Comparison of ENCODE assay signal across 16 cellular contexts in genomic region chr5:152058267-152058666, GRCh38.
DNase-seq lines count a peak whose midpoint lies in the region; ATAC-seq and TF ChIP-seq lines count a peak whose summit lies in the region.
"Had no signal": no experiment of that assay in that cellular context is flagged by ENCODE, and none has a peak within 500 bp of the region (broad histone marks: within the 10 kb centered on the region; RNA-seq: fewer than 3 reads in every experiment).

No MANE protein-coding gene starts in this region.

- DNase-seq in Right ventricle myocardium superior (peak; percentile 53), cardiac septum (ENCODE audit: low spot score) (no peak), right cardiac atrium (peak; percentile 9 to 60 (median 44)), testis (peak; percentile 72), hypothalamus (lab: John Stamatoyannopoulos, UW) (no peak), T-helper 17 cell (no peak)
- no peak for DNase-seq in activated naive CD4-positive, alpha-beta T cell treated with Interleukin-2 at 50 U/mL for 16 hours
- DNase-seq: 8988T; CD4-positive, alpha-beta memory T cell; DMS153; DMS79; GDM1; GM23248 had no signal

- ATAC-seq in Right ventricle myocardium superior (ENCODE audit: poor library complexity) (peak; percentile 91), right cardiac atrium (peak; percentile 48 to 61), T-helper 17 cell (no peak)

- no peak overlapping the region for H3K4me3 Mint-ChIP-seq in T-helper 17 cell
- H3K4me3 Mint-ChIP-seq: CD14-positive monocyte; CD4-positive, alpha-beta memory T cell had no signal

- no peak overlapping the region for H3K27ac ChIP-seq in right cardiac atrium (ENCODE audit: low read length)
- no peak overlapping the region for H3K27ac ChIP-seq in testis
- H3K27ac ChIP-seq: BLaER1, GM23248 had no signal

- TF ChIP-seq CTCF in testis (IDR thresholded peaks at IDR 0.05), result no peak

- H3K9me3 ChIP-seq in right cardiac atrium (ENCODE audit: control insufficient read depth, low read length) (no peaks in the 10 kb centered on the region), testis (no peaks in the 10 kb centered on the region), T-helper 17 cell (ENCODE audit: control insufficient read depth, low read length, poor library complexity, severe bottlenecking) (no peaks in the 10 kb centered on the region)
- H3K9me3 ChIP-seq: BLaER1, HAP-1 had no signal

- H3K36me3 ChIP-seq in testis (ENCODE audit: low read depth, missing control alignments), result no peaks in the 10 kb centered on the region
- H3K36me3 ChIP-seq: BLaER1, HAP-1 had no signal

- intact Hi-C loops in Right ventricle myocardium superior (cut with DNase I) (no loop called here), cardiac septum (cut with DNase I) (no loop called here), right cardiac atrium (cut with DNase I) (no loop called here), testis (cut with DNase I; ENCODE audit: low total_unique reads) (no loop called here)

- H3K27ac Mint-ChIP-seq in T-helper 17 cell, result no peak overlapping the region
- H3K27ac Mint-ChIP-seq: CD14-positive monocyte; CD4-positive, alpha-beta memory T cell had no signal

- WGBS in right cardiac atrium, result 63% methylated on average over 6 of the region's 6 CpGs
- WGBS in testis, 2 donors, result 87 to 88% methylated on average over 6 of the region's 6 CpGs

- H3K4me3 ChIP-seq in right cardiac atrium (ENCODE audit: low read length), result no peak overlapping the region
- H3K4me3 ChIP-seq in testis, result no peak overlapping the region
- H3K4me3 ChIP-seq: BLaER1, GM23248, HAP-1 had no signal

- TF ChIP-seq POLR2A in testis (IDR thresholded peaks at IDR 0.05), result no peak

- H3K36me3 Mint-ChIP-seq in T-helper 17 cell (ENCODE audit: low read depth), result no peaks in the 10 kb centered on the region
- H3K36me3 Mint-ChIP-seq: CD14-positive monocyte had no signal

- H3K4me1 Mint-ChIP-seq in T-helper 17 cell, result no peaks in the 10 kb centered on the region
- H3K4me1 Mint-ChIP-seq: CD14-positive monocyte had no signal

- H3K4me1 ChIP-seq in right cardiac atrium (ENCODE audit: control insufficient read depth, insufficient read depth, low read length), result no peaks in the 10 kb centered on the region
- H3K4me1 ChIP-seq in testis, result no peaks in the 10 kb centered on the region
- H3K4me1 ChIP-seq: HAP-1 had no signal

- no peaks in the 10 kb centered on the region for H3K27me3 Mint-ChIP-seq in T-helper 17 cell

- H3K27me3 ChIP-seq in right cardiac atrium (ENCODE audit: control insufficient read depth, insufficient read depth) (no peaks in the 10 kb centered on the region), testis (no peaks in the 10 kb centered on the region)
- H3K27me3 ChIP-seq: BLaER1 had no signal

Comparison
In these comparisons a context has a peak if more than half of its experiments do, and no peak if none do; other contexts are left out.
1. DNase-seq: peak in Right ventricle myocardium superior (single experiment), right cardiac atrium (3 of 3) and testis (single experiment); none in cardiac septum (single experiment), hypothalamus (0 of 51), activated naive CD4-positive, alpha-beta T cell treated with Interleukin-2 at 50 U/mL for 16 hours (single experiment) and T-helper 17 cell (0 of 3).